In the genomic region with DNA sequence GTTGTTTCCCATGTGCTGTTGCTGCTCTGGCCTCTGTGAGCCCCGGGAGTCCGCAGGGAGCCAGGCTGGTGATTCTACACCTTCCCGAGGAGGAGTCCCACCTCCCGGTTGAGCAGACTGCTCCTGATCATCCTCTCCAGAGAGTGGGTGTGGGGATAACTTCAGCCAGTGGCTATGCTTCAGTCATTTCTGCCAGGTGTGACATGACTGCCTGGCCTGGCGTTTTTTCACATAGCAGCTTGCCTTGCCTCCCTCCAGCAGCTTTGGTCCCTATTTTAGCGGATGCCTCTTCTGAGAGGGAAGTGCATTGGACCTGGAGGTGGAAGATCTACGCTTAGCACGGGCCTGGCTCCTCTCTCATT, we compare ENCODE assay signal across 20 cellular contexts. TPM values are rescaled to one million over a fixed set of nuclear protein-coding genes. Genes with fewer than 3 reads are reported as not detected.
"Had no signal": no experiment of that assay in that cellular context is flagged by ENCODE, and none has a peak within 500 bp of the region (broad histone marks: within the 10 kb centered on the region; RNA-seq: fewer than 3 reads in every experiment).

No MANE protein-coding gene starts in this region.

- H3K4me2 ChIP-seq: smooth muscle cell had no signal

- H3K27me3 ChIP-seq: esophagus squamous epithelium, ovary, upper lobe of right lung had no signal

- DNase-seq: activated CD4-positive, alpha-beta T cell treated with anti-CD3 and anti-CD28 coated beads, Interleukin-2, amount 50 U/mL, for 4 hours; activated CD4-positive, CD25-positive, alpha-beta regulatory T cell treated with anti-CD3 and anti-CD28 coated beads, Interleukin-2, amount 50 U/mL, for 72 hours; dermis blood vessel endothelial cell; effector memory CD4-positive, alpha-beta T cell; esophagus squamous epithelium; mesendoderm; naive thymus-derived CD8-positive, alpha-beta T cell; ovary; stimulated activated CD4-positive, alpha-beta T cell treated with anti-CD3 and anti-CD28 coated beads, Interleukin-4, amount 100 ng/mL, for 24 hours; stimulated activated naive B cell treated with anti-CD40 and anti-IgM and Interleukin-4, amounts not matched to agents 10 μg/mL and 1 μg/mL and 100 μg/mL, for 72 hours; T-helper 2 cell had no signal

- H3K36me3 ChIP-seq: ovary had no signal

- H3K4me1 ChIP-seq: upper lobe of right lung had no signal

- H3K9me3 ChIP-seq: esophagus squamous epithelium, ovary, upper lobe of right lung had no signal

- H3K27ac Mint-ChIP-seq: activated naive CD4-positive, alpha-beta T cell treated with anti-CD3 and anti-CD28 coated beads, Interleukin-2, amount 50 U/mL, for 24 hours had no signal

- H3K27me3 Mint-ChIP-seq: activated naive CD4-positive, alpha-beta T cell treated with anti-CD3 and anti-CD28 coated beads, Interleukin-2, amount 50 U/mL, for 24 hours; naive thymus-derived CD8-positive, alpha-beta T cell; stimulated activated naive B cell treated with anti-CD40 and anti-IgM and Interleukin-4, amounts not matched to agents 10 μg/mL and 1 μg/mL and 100 μg/mL, for 72 hours had no signal

- H3K4me3 Mint-ChIP-seq: activated naive CD4-positive, alpha-beta T cell treated with anti-CD3 and anti-CD28 coated beads, Interleukin-2, amount 50 U/mL, for 24 hours; naive thymus-derived CD8-positive, alpha-beta T cell had no signal

- H3K4me3 ChIP-seq: esophagus squamous epithelium, ovary, smooth muscle cell, upper lobe of right lung had no signal

- H3K9me3 Mint-ChIP-seq: activated naive CD4-positive, alpha-beta T cell treated with anti-CD3 and anti-CD28 coated beads, Interleukin-2, amount 50 U/mL, for 24 hours; activated T-helper 2 cell treated with anti-CD3 and anti-CD28 coated beads, Interferon-gamma antibody, Interleukin-2, Interleukin-4, amounts not matched to agents 10 μg/mL and 5 μg/mL and 100 μg/mL, durations not matched to agents 14 hours and 24 hours and 36 hours; naive thymus-derived CD8-positive, alpha-beta T cell; stimulated activated naive B cell treated with anti-CD40 and anti-IgM and Interleukin-4, amounts not matched to agents 10 μg/mL and 1 μg/mL and 100 μg/mL, for 72 hours had no signal

- H3K27ac ChIP-seq: esophagus squamous epithelium, ovary, upper lobe of right lung, VCaP had no signal

- ATAC-seq: naive thymus-derived CD8-positive, alpha-beta T cell; sciatic nerve; stimulated activated naive B cell treated with anti-CD40 and anti-IgM and Interleukin-4, amounts not matched to agents 10 μg/mL and 1 μg/mL and 100 μg/mL, for 72 hours; upper lobe of right lung had no signal

RNA-seq across cellular contexts. Expression of a gene that starts 1.6 kb away (rescaled TPM):
- total RNA-seq: chondrocyte, lower leg skin, pulmonary artery endothelial cell, smooth muscle cell had no signal
